In genomic region chr22:44955102-44955501, GRCh38 we compare ENCODE assay signal across 23 cellular contexts. TPM values are rescaled to one million over a fixed set of nuclear protein-coding genes. Genes with fewer than 3 reads are reported as not detected.
A peak's percentile ranks its signal among the peaks of the same experiment; 100 is the strongest.
DNase-seq lines count a peak whose midpoint lies in the region; ATAC-seq and TF ChIP-seq lines count a peak whose summit lies in the region.
"Had no signal": no experiment of that assay in that cellular context is flagged by ENCODE, and none has a peak within 500 bp of the region (broad histone marks: within the 10 kb centered on the region; RNA-seq: fewer than 3 reads in every experiment).

No MANE protein-coding gene starts in this region.

- H3K9me3 Mint-ChIP-seq in GM23338: peaks cover 42% of the 10 kb centered on the region

- TF ChIP-seq CTCF in GM23338 (conservative IDR thresholded peaks at IDR 0.05; ENCODE audit: low read depth in 2 of 2) (no peak), OCI-LY7 (conservative IDR thresholded peaks at IDR 0.05; ENCODE audit: low read length) (no peak), uterus (IDR thresholded peaks at IDR 0.05) (no peak), spleen (IDR thresholded peaks at IDR 0.05 in 8 of 11, conservative IDR thresholded peaks at IDR 0.05 in 3 of 11) (no peak)

- intact Hi-C loops in OCI-LY7 (cut with micrococcal nuclease; ENCODE audit: unreplicated experiment) (no loop called here), uterus (cut with DNase I; ENCODE audit: low total_unique reads) (no loop called here), spleen (cut with DNase I; ENCODE audit: low total_unique reads) (no loop called here)

- no TSS peak for BruUV-seq in OCI-LY7 (replicated peaks; lab: Mats Ljungman, UMichigan)

- no peak overlapping the region for H2AFZ ChIP-seq in GM23338
- no peak overlapping the region for H2AFZ ChIP-seq in OCI-LY7 (ENCODE audit: low read length)
- H2AFZ ChIP-seq: hepatocyte had no signal

- peaks cover 48% of the 10 kb centered on the region for H3K27me3 Mint-ChIP-seq in GM23338 (ENCODE audit: insufficient read depth, low read depth, poor library complexity)

- peaks cover 52% of the 10 kb centered on the region for H3K36me3 Mint-ChIP-seq in GM23338 (ENCODE audit: low read depth)

- H3K9me2 ChIP-seq in GM23338 (ENCODE audit: insufficient read depth) (no peaks in the 10 kb centered on the region), OCI-LY7 (ENCODE audit: insufficient read depth, low read length) (no peaks in the 10 kb centered on the region)

- TF ChIP-seq POLR2A in uterus (IDR thresholded peaks at IDR 0.05): no peak
- no peak for TF ChIP-seq POLR2A in spleen (IDR thresholded peaks at IDR 0.05)

- peaks cover 78% of the 10 kb centered on the region for H3K4me1 Mint-ChIP-seq in GM23338

- POLR2A ChIA-PET in OCI-LY7 (lab: Charles Lee): no interaction called here

- H3K4me2 ChIP-seq in GM23338: peak overlapping the region; percentile 75; the same call in 1 of the 2 replicates
- no peak overlapping the region for H3K4me2 ChIP-seq in OCI-LY7 (ENCODE audit: low read length)
- H3K4me2 ChIP-seq: hepatocyte had no signal

- 63 to 79% (median 71%) methylated on average over 8 of the region's 8 CpGs for WGBS in spleen, 5 donors

- no peak overlapping the region for H3K27ac Mint-ChIP-seq in GM23338

- peak; percentile 33 for DNase-seq in NCI-H2171 treated with DMSO at 0.1 percent for 48 hours (lab: John Stamatoyannopoulos, UW)
- DNase-seq in NCI-H2171 (lab: John Stamatoyannopoulos, UW): no peak
- no peak for DNase-seq in GM23338 (ENCODE audit: low spot score)
- DNase-seq in OCI-LY7 (ENCODE audit: low spot score): peak; percentile 27
- no peak for DNase-seq in uterus
- DNase-seq in spleen: no peak
- DNase-seq: activated CD4-positive, alpha-beta T cell treated with anti-CD3 and anti-CD28 coated beads, Interleukin-2, amount 50 U/mL, for 1 hour; dermis blood vessel endothelial cell; islet precursor cell; lower lobe of right lung; NCI-H1092 treated with DMSO at 0.1 percent for 48 hours; NCI-H526 treated with DMSO at 0.1 percent for 48 hours; nucleus accumbens; OCI-M1; SHP77 treated with DMSO at 0.1 percent for 48 hours; T-helper 1 cell; tibial artery had no signal

- H3K27ac ChIP-seq in GM23338 (ENCODE audit: low read depth): peak overlapping the region; percentile 88; the same call in 1 of the 2 replicates
- H3K27ac ChIP-seq in OCI-LY7 (ENCODE audit: low read depth, low read length, poor library complexity, severe bottlenecking): no peak overlapping the region
- H3K27ac ChIP-seq in uterus: no peak overlapping the region
- H3K27ac ChIP-seq in spleen: no peak overlapping the region
- H3K27ac ChIP-seq: 22Rv1, hepatocyte, lower lobe of right lung, right atrium auricular region, tibial artery had no signal

- H3K4me1 ChIP-seq in GM23338 (ENCODE audit: insufficient read depth) (peaks cover 71% of the 10 kb centered on the region), OCI-LY7 (ENCODE audit: insufficient read depth, low read length, poor library complexity, severe bottlenecking) (peaks cover 13% of the 10 kb centered on the region), uterus (no peaks in the 10 kb centered on the region), spleen (no peaks in the 10 kb centered on the region)
- H3K4me1 ChIP-seq: lower lobe of right lung, right atrium auricular region, tibial artery had no signal

- no peaks in the 10 kb centered on the region for H3K27me3 ChIP-seq in GM23338 (ENCODE audit: insufficient read depth)
- no peaks in the 10 kb centered on the region for H3K27me3 ChIP-seq in uterus
- peaks cover 0 to 60% (median 0%) of the 10 kb centered on the region in 7 donors for H3K27me3 ChIP-seq in spleen (replicated peaks in 1 of 7)
- H3K27me3 ChIP-seq: hepatocyte, right atrium auricular region had no signal

- no peak overlapping the region for H3K4me3 ChIP-seq in GM23338
- no peak overlapping the region for H3K4me3 ChIP-seq in OCI-LY7 (ENCODE audit: low read depth, low read length, poor library complexity, severe bottlenecking)
- H3K4me3 ChIP-seq in uterus: no peak overlapping the region
- no peak overlapping the region for H3K4me3 ChIP-seq in spleen
- H3K4me3 ChIP-seq: hepatocyte, lower lobe of right lung, right atrium auricular region, tibial artery had no signal

- H4K20me1 ChIP-seq in GM23338 (replicated peaks; ENCODE audit: insufficient read depth) (peaks cover 15% of the 10 kb centered on the region), OCI-LY7 (ENCODE audit: insufficient read depth, low read length) (peaks cover 4% of the 10 kb centered on the region; the same call in 1 of the 2 replicates)

- H3F3A ChIP-seq in GM23338 (replicated peaks; ENCODE audit: low read depth): peaks cover 63% of the 10 kb centered on the region

- H3K4me3 Mint-ChIP-seq in GM23338: no peak overlapping the region

- H3K79me2 ChIP-seq in GM23338 (replicated peaks; ENCODE audit: insufficient read depth) (peaks cover 23% of the 10 kb centered on the region), OCI-LY7 (ENCODE audit: insufficient read depth, low read depth, low read length) (no peaks in the 10 kb centered on the region)
- H3K79me2 ChIP-seq: hepatocyte had no signal

- peaks cover 8% of the 10 kb centered on the region; the same call in 1 of the 2 replicates for H3K36me3 ChIP-seq in GM23338 (ENCODE audit: insufficient read depth)
- no peaks in the 10 kb centered on the region for H3K36me3 ChIP-seq in OCI-LY7 (ENCODE audit: insufficient read depth, low read length)
- H3K36me3 ChIP-seq in uterus: no peaks in the 10 kb centered on the region
- no peaks in the 10 kb centered on the region for H3K36me3 ChIP-seq in spleen
- H3K36me3 ChIP-seq: lower lobe of right lung, right atrium auricular region, tibial artery had no signal

- CTCF ChIA-PET in OCI-LY7 (lab: Charles Lee; ENCODE audit: unreplicated experiment): no interaction called here

- no peaks in the 10 kb centered on the region for H3K9me3 ChIP-seq in OCI-LY7 (ENCODE audit: low read length)
- H3K9me3 ChIP-seq in uterus: no peaks in the 10 kb centered on the region
- H3K9me3 ChIP-seq in spleen: peaks cover 0 to 8% (median 2%) of the 10 kb centered on the region in 8 donors
- H3K9me3 ChIP-seq: lower lobe of right lung, right atrium auricular region had no signal

- ATAC-seq in GM23338 (no peak), HG02938 (IDR thresholded peaks at IDR 0.05; ENCODE audit: unreplicated experiment) (no peak), GM21515 (IDR thresholded peaks at IDR 0.05; ENCODE audit: unreplicated experiment) (no peak)
- ATAC-seq: lower lobe of right lung had no signal

TF ChIP-seq in GM23338, 12 proteins besides CTCF, POLR2A, EP300 and RAD21 (continues in another document):
- no peak for TF ChIP-seq EZH2phosphoT487 (IDR thresholded peaks at IDR 0.05; ENCODE audit: unreplicated experiment)
- no peak for TF ChIP-seq CREB1 (CRISPR knock-in tag; IDR thresholded peaks at IDR 0.05; ENCODE audit: low read depth)
- TF ChIP-seq STAT1 (IDR thresholded peaks at IDR 0.05; ENCODE audit: unreplicated experiment): no peak
- no peak for TF ChIP-seq JUNB (IDR thresholded peaks at IDR 0.05; ENCODE audit: unreplicated experiment)
- TF ChIP-seq ZNF331 (CRISPR knock-in tag; IDR thresholded peaks at IDR 0.05; ENCODE audit: low read depth): no peak
- no peak for TF ChIP-seq EZH2 (IDR thresholded peaks at IDR 0.05; ENCODE audit: low read depth, unreplicated experiment)
- no peak for TF ChIP-seq ETS1 (IDR thresholded peaks at IDR 0.05)
- TF ChIP-seq NANOG (IDR thresholded peaks at IDR 0.05; ENCODE audit: borderline replicate concordance): no peak
- TF ChIP-seq POLR2AphosphoS5 (IDR thresholded peaks at IDR 0.05; ENCODE audit: low read depth): no peak

RNA-seq across cellular contexts. Expression of gene PHF21B, which starts 54.7 kb away (rescaled TPM):
- 127 and 149 TPM in 2 replicates for total RNA-seq in GM23338 (2014; rRNA removed; shearing (Covaris generic))
- polyA plus RNA-seq in GM23338 (2016; fragmentation: Nextera tagmentation; extraction: Ambion mirVana) (16.5 and 20.6 TPM in 2 replicates), spleen (under 1 TPM; 0.03 to 0.11 (median 0.03) TPM)
- total RNA-seq in OCI-LY7 (2014; rRNA removed; shearing (Covaris generic)): 3.1 and 9.4 TPM in 2 replicates
- total RNA-seq in OCI-LY7 (2022) (12.4 TPM in 2 replicates), uterus (10 to 100 TPM in 1 of 4 donors, 1 to 10 TPM in 1, under 1 TPM in 2; under 0.01 to 11.9 (median 2.9) TPM), spleen (under 1 TPM in 3 of 7 donors, not detected in 4; 0.07 to 0.46 (median 0.28) TPM)
- total RNA-seq: dermis blood vessel endothelial cell, fibroblast of villous mesenchyme, lower lobe of right lung had no signal

Comparison
In these comparisons a context has a peak if more than half of its experiments do, and no peak if none do; other contexts are left out.
1. DNase-seq: peak in NCI-H2171 treated with DMSO at 0.1 percent for 48 hours (single experiment) and OCI-LY7 (single experiment); none in NCI-H2171 (single experiment), GM23338 (single experiment), uterus (0 of 2) and spleen (single experiment).